In the genomic region with DNA sequence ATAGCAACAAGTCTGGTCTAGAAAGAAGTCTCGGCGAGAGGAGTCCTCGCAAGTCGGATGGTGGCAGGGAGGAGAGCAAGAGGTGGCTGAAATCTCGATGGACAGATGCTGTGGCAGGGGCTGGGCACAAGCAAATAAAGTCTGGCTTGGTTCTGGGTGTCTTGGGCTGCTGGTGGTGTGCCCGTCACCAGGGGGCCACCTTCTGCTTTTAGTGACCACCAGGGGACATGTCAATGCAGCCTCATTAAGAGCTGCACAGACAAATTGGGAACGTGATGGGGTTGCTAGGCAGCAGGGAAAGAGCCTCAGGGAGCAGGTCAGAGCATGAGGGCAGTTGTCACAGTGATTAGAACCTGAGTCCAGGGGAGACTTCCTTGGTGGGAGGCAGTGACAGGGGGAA, we compare ENCODE assay signal across 10 cellular contexts. TPM values are rescaled to one million over a fixed set of nuclear protein-coding genes. Genes with fewer than 3 reads are reported as not detected.
DNase-seq lines count a peak whose midpoint lies in the region; ATAC-seq and TF ChIP-seq lines count a peak whose summit lies in the region.
"Had no signal": no experiment of that assay in that cellular context is flagged by ENCODE, and none has a peak within 500 bp of the region (broad histone marks: within the 10 kb centered on the region; RNA-seq: fewer than 3 reads in every experiment).

No MANE protein-coding gene starts in this region.

- no peak for DNase-seq in AG10803 (ENCODE audit: low read depth)
- DNase-seq in GM12865 (ENCODE audit: low read depth): peak; percentile 36
- DNase-seq in PC-9: peak in 1 of 2 experiments; percentile 43
- DNase-seq in fibroblast of pulmonary artery (ENCODE audit: low read depth): no peak
- DNase-seq in activated CD8-positive, alpha-beta memory T cell treated with anti-CD3 and anti-CD28 coated beads, Interleukin-2, amount 50 U/mL, for 48 hours: no peak
- DNase-seq in putamen (ENCODE audit: low spot score): no peak
- DNase-seq: activated naive CD4-positive, alpha-beta T cell treated with anti-CD3 and anti-CD28 coated beads, Interleukin-2, amount 10 ng/mL, durations not matched to agents 7 days and 5 days; left colon had no signal

- H2AFZ ChIP-seq in PC-9: no peak overlapping the region

- no peaks in the 10 kb centered on the region for H3K79me2 ChIP-seq in PC-9 (ENCODE audit: low read depth)

- H3K4me1 ChIP-seq in PC-9 (replicated peaks; ENCODE audit: insufficient read depth): no peaks in the 10 kb centered on the region

- no peaks in the 10 kb centered on the region for H4K20me1 ChIP-seq in PC-9 (ENCODE audit: insufficient read depth)

- H3K4me2 ChIP-seq in PC-9: no peak overlapping the region

- ATAC-seq in HG02852 (IDR thresholded peaks at IDR 0.05; ENCODE audit: unreplicated experiment) (no peak), HG02678 (IDR thresholded peaks at IDR 0.05; ENCODE audit: unreplicated experiment) (no peak)
- ATAC-seq: left colon had no signal

- peaks cover 5% of the 10 kb centered on the region; the same call in 1 of the 2 replicates for H3K9me3 ChIP-seq in PC-9 (ENCODE audit: insufficient read depth, low read depth)

- POLR2A ChIA-PET in PC-9 (lab: Charles Lee; ENCODE audit: unreplicated experiment): interaction anchor here (0.6 kb wide), 2 partner anchors 229 to 248 kb away, joined by 3 to 11 read pairs; no protein-coding TSS in a partner anchor

- H3K4me3 ChIP-seq in AG10803 (ENCODE audit: low read length) (no peak overlapping the region), GM12865 (ENCODE audit: low read depth, low read length) (no peak overlapping the region), PC-9 (no peak overlapping the region), fibroblast of pulmonary artery (replicated peaks; ENCODE audit: low read depth, low read length) (no peak overlapping the region)

- H3K36me3 ChIP-seq in PC-9 (ENCODE audit: low read depth): no peaks in the 10 kb centered on the region

- no peaks in the 10 kb centered on the region for H3F3A ChIP-seq in PC-9 (ENCODE audit: insufficient read depth, low read depth)

- peaks cover 41% of the 10 kb centered on the region for H3K27me3 ChIP-seq in PC-9 (ENCODE audit: insufficient read depth, low read depth)

- no peak overlapping the region for H3K27ac ChIP-seq in PC-9

- intact Hi-C loops in PC-9 (cut with micrococcal nuclease; ENCODE audit: unreplicated experiment): loop anchor here (5.0 to 10.0 kb wide), 2 partner anchors 432 to 815 kb away; no protein-coding TSS in a partner anchor

- no peaks in the 10 kb centered on the region for H3K9me2 ChIP-seq in PC-9 (ENCODE audit: insufficient read depth)

- peak; percentile 21; the same call in 1 of the 2 replicates for TF ChIP-seq CTCF in AG10803 (conservative IDR thresholded peaks at IDR 0.05; ENCODE audit: low read length)
- peak; percentile 18 for TF ChIP-seq CTCF in GM12865 (IDR thresholded peaks at IDR 0.05; ENCODE audit: insufficient read depth, low read depth, low read length, missing control alignments)
- TF ChIP-seq CTCF in PC-9 (conservative IDR thresholded peaks at IDR 0.05): peak; percentile 51; the same call in 1 of the 2 replicates
- peak; percentile 14 for TF ChIP-seq CTCF in fibroblast of pulmonary artery (IDR thresholded peaks at IDR 0.05; ENCODE audit: low read length, missing control alignments)

- CTCF ChIA-PET in PC-9 (lab: Charles Lee): interaction anchor here (8.7 kb wide), 1 partner anchor 200 kb away, joined by 151 read pairs; no protein-coding TSS in a partner anchor

- BruUV-seq in PC-9 (replicated peaks; lab: Mats Ljungman, UMichigan): no TSS peak

RNA-seq across cellular contexts. Expression of gene LRRC74A, which starts 43.9 kb away (rescaled TPM):
- total RNA-seq in PC-9 (2021): not detected in 2 replicates
- total RNA-seq: left colon had no signal

RNA-seq across cellular contexts. Expression of gene ANGEL1, which starts 57.5 kb away (rescaled TPM):
- 31.7 and 44.0 TPM in 2 replicates for total RNA-seq in PC-9 (2021)
